13 cellular contexts compared by ENCODE assay signal in genomic region chr4:101970555-101970954, GRCh38.
"Had no signal": no experiment of that assay in that cellular context is flagged by ENCODE, and none has a peak within 500 bp of the region (broad histone marks: within the 10 kb centered on the region; RNA-seq: fewer than 3 reads in every experiment).

No MANE protein-coding gene starts in this region.

- H3K9ac ChIP-seq: parathyroid adenoma had no signal

- H3K9me3 ChIP-seq: esophagus squamous epithelium, left lung, tibial artery had no signal

- H2AFZ ChIP-seq: parathyroid adenoma had no signal

- H3K4me3 ChIP-seq: esophagus squamous epithelium, left lung, skin epidermis, tibial artery had no signal

- DNase-seq: activated CD4-positive, alpha-beta T cell treated with anti-CD3 and anti-CD28 coated beads for 48 hours; activated CD8-positive, alpha-beta memory T cell treated with anti-CD3 and anti-CD28 coated beads, Interleukin-2, amount 50 U/mL, for 48 hours; activated CD8-positive, alpha-beta T cell treated with anti-CD3 and anti-CD28 coated beads, Interleukin-2, amount 10 ng/mL, durations not matched to agents 7 days and 5 days; activated naive CD4-positive, alpha-beta T cell; aorta; esophagus squamous epithelium; foreskin melanocyte; head of caudate nucleus; islet precursor cell; left lung; tibial artery had no signal

- H3K27ac ChIP-seq: esophagus squamous epithelium, left lung, parathyroid adenoma, skin epidermis, tibial artery had no signal

- ATAC-seq: activated CD8-positive, alpha-beta T cell treated with anti-CD3 and anti-CD28 coated beads, Interleukin-2, amount 10 ng/mL, durations not matched to agents 7 days and 5 days; left lung had no signal

- H3K79me2 ChIP-seq: parathyroid adenoma had no signal

- H3K36me3 ChIP-seq: esophagus squamous epithelium, left lung, tibial artery had no signal

- H3K27me3 ChIP-seq: esophagus squamous epithelium, left lung, tibial artery had no signal

- H3K4me1 ChIP-seq: esophagus squamous epithelium, left lung, parathyroid adenoma, tibial artery had no signal
